Comparison of ENCODE assay signal across 15 cellular contexts in the genomic region with DNA sequence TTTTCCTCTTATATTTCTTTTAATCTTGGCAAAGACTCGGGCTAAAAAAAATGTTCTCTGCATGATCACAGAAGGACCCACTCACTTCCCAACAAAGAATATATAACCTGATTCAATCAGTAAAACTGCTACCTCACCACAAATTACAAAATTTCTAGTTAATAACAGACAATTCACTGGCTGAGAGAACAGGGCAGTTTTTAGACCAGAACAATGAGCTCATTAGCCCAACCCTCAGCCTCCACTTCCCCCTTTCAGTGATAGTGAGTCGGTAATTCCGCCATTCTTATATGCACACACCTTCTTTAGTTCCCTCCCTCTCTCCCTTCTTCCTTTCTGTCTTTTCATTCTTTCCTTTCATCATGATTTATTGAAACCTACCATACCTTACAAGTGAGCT. TPM values are rescaled to one million over a fixed set of nuclear protein-coding genes. Genes with fewer than 3 reads are reported as not detected.
DNase-seq lines count a peak whose midpoint lies in the region; ATAC-seq, FAIRE-seq and TF ChIP-seq lines count a peak whose summit lies in the region.
"Had no signal": no experiment of that assay in that cellular context is flagged by ENCODE, and none has a peak within 500 bp of the region (broad histone marks: within the 10 kb centered on the region; RNA-seq: fewer than 3 reads in every experiment).

No MANE protein-coding gene starts in this region.

- peak; percentile 39 to 47 for ATAC-seq in stimulated activated naive B cell treated with anti-CD40 and anti-IgM and Interleukin-4, amounts not matched to agents 10 μg/mL and 1 μg/mL and 100 μg/mL, for 72 hours (replicated peaks)

- DNase-seq in NB4 (ENCODE audit: low read depth) (peak; percentile 46), astrocyte (ENCODE audit: low read depth) (peak; percentile 12), AG08395 (ENCODE audit: low spot score) (no peak), NCI-H524 treated with DMSO at 0.1 percent for 48 hours (lab: John Stamatoyannopoulos, UW) (no peak), NCI-H526 treated with DMSO at 0.1 percent for 48 hours (lab: John Stamatoyannopoulos, UW) (no peak)
- no peak for DNase-seq in stimulated activated naive B cell treated with anti-CD40 and anti-IgM and Interleukin-4, amounts not matched to agents 10 μg/mL and 1 μg/mL and 100 μg/mL, for 72 hours
- DNase-seq: GF-D8, NCI-H187 treated with DMSO at 0.1 percent for 48 hours, T-helper 2 cell had no signal

- no peak overlapping the region for H3K4me2 ChIP-seq in astrocyte (ENCODE audit: low read length)

- H3K79me2 ChIP-seq in astrocyte (ENCODE audit: insufficient read depth, low read length) = peaks cover 53% of the 10 kb centered on the region

- peak overlapping the region; percentile 97 for H3K27ac Mint-ChIP-seq in astrocyte (ENCODE audit: unreplicated experiment)
- no peak overlapping the region for H3K27ac Mint-ChIP-seq in stimulated activated naive B cell treated with anti-CD40 and anti-IgM and Interleukin-4, amounts not matched to agents 10 μg/mL and 1 μg/mL and 100 μg/mL, for 72 hours
- H3K27ac Mint-ChIP-seq: IgD-negative memory B cell had no signal

- no peak overlapping the region for H3K9ac ChIP-seq in astrocyte (ENCODE audit: low read length)

- H3K4me3 ChIP-seq in NB4 (ENCODE audit: low read depth, low read length) (no peak overlapping the region), astrocyte (ENCODE audit: insufficient read depth, low read depth, low read length) (no peak overlapping the region)
- H3K4me3 ChIP-seq: right lobe of liver had no signal

- H3K4me1 ChIP-seq in astrocyte (ENCODE audit: insufficient read depth, low read length) = peaks cover 6% of the 10 kb centered on the region

- peaks cover 15% of the 10 kb centered on the region for H3K4me1 Mint-ChIP-seq in astrocyte (ENCODE audit: low read depth, unreplicated experiment)
- H3K4me1 Mint-ChIP-seq in stimulated activated naive B cell treated with anti-CD40 and anti-IgM and Interleukin-4, amounts not matched to agents 10 μg/mL and 1 μg/mL and 100 μg/mL, for 72 hours = peaks cover 4 to 11% of the 10 kb centered on the region in 2 donors

- peaks cover 22% of the 10 kb centered on the region for H4K20me1 ChIP-seq in astrocyte (ENCODE audit: insufficient read depth, low read length)

- FAIRE-seq in astrocyte (lab: Jason Lieb, UNC) = no peak
- FAIRE-seq: GM18507 had no signal

- no peak for TF ChIP-seq CTCF in NB4 (IDR thresholded peaks at IDR 0.05; ENCODE audit: low read depth, low read length)
- no peak for TF ChIP-seq CTCF in astrocyte (IDR thresholded peaks at IDR 0.05; ENCODE audit: insufficient read depth, low read depth, low read length)

- no peak for TF ChIP-seq POLR2A in NB4 (IDR thresholded peaks at IDR 0.05; ENCODE audit: extremely low read depth, insufficient read length)

- no peaks in the 10 kb centered on the region for H3K27me3 ChIP-seq in astrocyte (ENCODE audit: insufficient read depth, low read length)
- no peaks in the 10 kb centered on the region for H3K27me3 ChIP-seq in layer of hippocampus (ENCODE audit: control insufficient read depth, insufficient read depth, low read length)
- H3K27me3 ChIP-seq: right lobe of liver, suprapubic skin had no signal

- H3K27ac ChIP-seq in astrocyte (ENCODE audit: low read depth, low read length) (no peak overlapping the region), layer of hippocampus (ENCODE audit: low read depth, low read length) (peak overlapping the region; percentile 23)

- no peaks in the 10 kb centered on the region for H3K36me3 Mint-ChIP-seq in astrocyte (ENCODE audit: low read depth, unreplicated experiment)
- no peaks in the 10 kb centered on the region for H3K36me3 Mint-ChIP-seq in stimulated activated naive B cell treated with anti-CD40 and anti-IgM and Interleukin-4, amounts not matched to agents 10 μg/mL and 1 μg/mL and 100 μg/mL, for 72 hours
- H3K36me3 Mint-ChIP-seq: IgD-negative memory B cell had no signal

- no peak overlapping the region for H3K4me3 Mint-ChIP-seq in astrocyte (ENCODE audit: unreplicated experiment)
- H3K4me3 Mint-ChIP-seq in stimulated activated naive B cell treated with anti-CD40 and anti-IgM and Interleukin-4, amounts not matched to agents 10 μg/mL and 1 μg/mL and 100 μg/mL, for 72 hours = no peak overlapping the region
- H3K4me3 Mint-ChIP-seq: IgD-negative memory B cell had no signal

- H3K27me3 Mint-ChIP-seq in astrocyte (ENCODE audit: low read depth, unreplicated experiment) = no peaks in the 10 kb centered on the region
- peaks cover 14 to 31% of the 10 kb centered on the region in 2 donors for H3K27me3 Mint-ChIP-seq in stimulated activated naive B cell treated with anti-CD40 and anti-IgM and Interleukin-4, amounts not matched to agents 10 μg/mL and 1 μg/mL and 100 μg/mL, for 72 hours

- no peaks in the 10 kb centered on the region for H3K36me3 ChIP-seq in astrocyte (ENCODE audit: insufficient read depth, low read length)
- H3K36me3 ChIP-seq: right lobe of liver, suprapubic skin had no signal

- no peaks in the 10 kb centered on the region for H3K9me3 ChIP-seq in astrocyte (ENCODE audit: insufficient read depth, low read depth, low read length)
- H3K9me3 ChIP-seq: right lobe of liver, suprapubic skin had no signal

- no peaks in the 10 kb centered on the region for H3K9me3 Mint-ChIP-seq in astrocyte (ENCODE audit: unreplicated experiment)
- no peaks in the 10 kb centered on the region for H3K9me3 Mint-ChIP-seq in stimulated activated naive B cell treated with anti-CD40 and anti-IgM and Interleukin-4, amounts not matched to agents 10 μg/mL and 1 μg/mL and 100 μg/mL, for 72 hours
- H3K9me3 Mint-ChIP-seq: H9, IgD-negative memory B cell had no signal

- no peak overlapping the region for H2AFZ ChIP-seq in astrocyte (ENCODE audit: low read depth, low read length)

RNA-seq across cellular contexts. Expression of a gene that starts 8.9 kb away (rescaled TPM):
- 12.2 and 14.9 TPM in 2 replicates for total RNA-seq in astrocyte

Comparison
In these comparisons a context has a peak if more than half of its experiments do, and no peak if none do; other contexts are left out.
1. DNase-seq: peak in NB4 (single experiment) and astrocyte (single experiment); none in stimulated activated naive B cell treated with anti-CD40 and anti-IgM and Interleukin-4, amounts not matched to agents 10 μg/mL and 1 μg/mL and 100 μg/mL, for 72 hours (single experiment), AG08395 (single experiment), NCI-H524 treated with DMSO at 0.1 percent for 48 hours (single experiment) and NCI-H526 treated with DMSO at 0.1 percent for 48 hours (single experiment).